Comparison of ENCODE assay signal across 14 cellular contexts in genomic region chr19:57068921-57069697, GRCh38.
DNase-seq lines count a peak whose midpoint lies in the region; ATAC-seq, FAIRE-seq and TF ChIP-seq lines count a peak whose summit lies in the region.
"Had no signal": no experiment of that assay in that cellular context is flagged by ENCODE, and none has a peak within 500 bp of the region (broad histone marks: within the 10 kb centered on the region; RNA-seq: fewer than 3 reads in every experiment).

No MANE protein-coding gene starts in this region.

- H3K36me3 ChIP-seq in OCI-LY3 (replicated peaks; ENCODE audit: low read depth, low read length): no peaks in the 10 kb centered on the region

- no peak for ATAC-seq in GM18868 (IDR thresholded peaks at IDR 0.05; ENCODE audit: unreplicated experiment)
- ATAC-seq in GM18498 (IDR thresholded peaks at IDR 0.05; ENCODE audit: unreplicated experiment): no peak
- no peak for ATAC-seq in HG02840 (IDR thresholded peaks at IDR 0.05; ENCODE audit: low FRiP score, unreplicated experiment)
- ATAC-seq: effector memory CD8-positive, alpha-beta T cell; naive thymus-derived CD8-positive, alpha-beta T cell had no signal

- H3K27ac ChIP-seq in 22Rv1 (no peak overlapping the region), OCI-LY3 (ENCODE audit: low read length) (no peak overlapping the region)

- peak; percentile 5 for FAIRE-seq in islet of Langerhans (lab: Jason Lieb, UNC)
- FAIRE-seq: GM18507 had no signal

- no peaks in the 10 kb centered on the region for H4K20me1 ChIP-seq in OCI-LY3 (ENCODE audit: insufficient read depth, low read length)

- DNase-seq in SW480 (ENCODE audit: low spot score): no peak
- DNase-seq: CD8-positive, alpha-beta memory T cell; effector memory CD8-positive, alpha-beta T cell; naive thymus-derived CD8-positive, alpha-beta T cell; NCI-H1694 treated with DMSO at 0.1 percent for 48 hours; SIG-M5 had no signal

- no peak overlapping the region for H3K4me3 ChIP-seq in OCI-LY3 (ENCODE audit: low read length)

- no peaks in the 10 kb centered on the region for H3K4me1 ChIP-seq in OCI-LY3 (ENCODE audit: low read length)

- H2AFZ ChIP-seq in OCI-LY3 (ENCODE audit: low read depth, low read length): no peak overlapping the region

- 0 out of 2 replicates have a peak, but pooled peaks cover 5% of the 10 kb centered on the region for H3K9me3 ChIP-seq in OCI-LY3 (ENCODE audit: insufficient read depth, low read length)

- H3K4me2 ChIP-seq in OCI-LY3 (ENCODE audit: low read length): no peak overlapping the region

- peak; percentile 73 for TF ChIP-seq CTCF in 22Rv1 (IDR thresholded peaks at IDR 0.05)
- 0 out of 3 replicates have a peak, but pooled peaks have one; percentile 12 for TF ChIP-seq CTCF in GM12872 (IDR thresholded peaks at IDR 0.05; ENCODE audit: insufficient read depth, low read depth, low read length)
- peak; percentile 39 for TF ChIP-seq CTCF in OCI-LY3 (IDR thresholded peaks at IDR 0.05; ENCODE audit: low read depth, low read length)

- no peaks in the 10 kb centered on the region for H3K79me2 ChIP-seq in OCI-LY3 (ENCODE audit: low read length)

- H3K9ac ChIP-seq in OCI-LY3 (ENCODE audit: low read length): no peak overlapping the region

- no peaks in the 10 kb centered on the region for H3K27me3 ChIP-seq in OCI-LY3 (ENCODE audit: low read depth, low read length)

Comparison
In these comparisons a context has a peak if more than half of its experiments do, and no peak if none do; other contexts are left out.
1. CTCF ChIP-seq: peak in every context shown above with its lines; median percentile 73 in 22Rv1; 39 in OCI-LY3; 12 in GM12872.